9 cellular contexts compared by ENCODE assay signal in the genomic region with DNA sequence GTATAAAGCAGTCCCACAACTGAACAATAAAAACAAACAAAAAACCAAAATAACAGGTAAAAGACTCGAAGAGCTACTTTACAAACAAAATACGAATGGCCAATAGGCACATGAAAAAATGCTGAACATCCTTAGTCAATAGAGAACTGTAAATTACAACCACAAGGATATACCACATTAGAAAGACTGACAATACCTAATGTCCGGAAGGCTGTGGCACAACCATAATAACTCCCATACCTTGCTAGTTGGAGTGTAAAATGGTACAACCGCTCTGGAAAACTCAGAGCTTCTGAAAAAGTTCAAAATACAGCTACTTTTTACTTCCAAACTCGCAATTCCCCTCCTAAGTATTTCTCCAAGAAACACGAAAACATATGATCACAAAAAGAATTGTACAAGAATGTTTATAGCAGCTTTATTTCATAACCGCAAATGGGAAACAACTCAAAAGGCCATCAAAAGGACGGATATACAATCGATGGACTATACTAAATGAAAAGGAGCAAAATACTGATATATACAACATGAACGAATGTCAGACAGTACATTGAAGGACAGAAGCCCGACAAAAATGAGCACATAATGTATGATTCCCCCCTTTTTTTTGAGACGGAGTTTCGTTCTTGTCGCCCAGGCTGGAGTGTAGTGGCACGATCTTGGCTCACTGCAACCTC. TPM values are rescaled to one million over a fixed set of nuclear protein-coding genes. Genes with fewer than 3 reads are reported as not detected.
DNase-seq lines count a peak whose midpoint lies in the region; ATAC-seq lines count a peak whose summit lies in the region.
"Had no signal": no experiment of that assay in that cellular context is flagged by ENCODE, and none has a peak within 500 bp of the region (broad histone marks: within the 10 kb centered on the region; RNA-seq: fewer than 3 reads in every experiment).

No MANE protein-coding gene starts in this region.

- no peaks in the 10 kb centered on the region for H3K36me3 ChIP-seq in aorta (ENCODE audit: control insufficient read depth in 1 of 2, insufficient read depth in 2 of 2, low read length in 1 of 2)

- no peaks in the 10 kb centered on the region for H3K27me3 Mint-ChIP-seq in activated CD4-positive, alpha-beta T cell treated with anti-CD3 and anti-CD28 coated beads, Interleukin-2, amount 10 ng/mL, durations not matched to agents 24 days and 14 days
- no peaks in the 10 kb centered on the region for H3K27me3 Mint-ChIP-seq in activated naive CD8-positive, alpha-beta T cell treated with anti-CD3 and anti-CD28 coated beads, Interleukin-2, amount 50 U/mL, for 24 hours

- no peaks in the 10 kb centered on the region for H3K9me3 ChIP-seq in aorta (ENCODE audit: control insufficient read depth, low read length)

- H3K4me3 Mint-ChIP-seq in activated CD4-positive, alpha-beta T cell treated with anti-CD3 and anti-CD28 coated beads, Interleukin-2, amount 10 ng/mL, durations not matched to agents 24 days and 14 days: peak overlapping the region; percentile 93
- H3K4me3 Mint-ChIP-seq in activated naive CD8-positive, alpha-beta T cell treated with anti-CD3 and anti-CD28 coated beads, Interleukin-2, amount 50 U/mL, for 24 hours: peak overlapping the region; percentile 92

- no peaks in the 10 kb centered on the region for H3K9me3 Mint-ChIP-seq in activated CD4-positive, alpha-beta T cell treated with anti-CD3 and anti-CD28 coated beads, Interleukin-2, amount 10 ng/mL, durations not matched to agents 24 days and 14 days
- no peaks in the 10 kb centered on the region for H3K9me3 Mint-ChIP-seq in activated naive CD8-positive, alpha-beta T cell treated with anti-CD3 and anti-CD28 coated beads, Interleukin-2, amount 50 U/mL, for 24 hours

- intact Hi-C loops in activated CD4-positive, alpha-beta T cell treated with anti-CD3 and anti-CD28 coated beads, Interleukin-2, amount 10 ng/mL, durations not matched to agents 24 days and 14 days (cut with micrococcal nuclease): loop anchor here (5.0 to 10.0 kb wide), 5 partner anchors 202 to 470 kb away; a partner anchor contains a TSS
- intact Hi-C loops in aorta (cut with DNase I): loop anchor here (5.0 to 10.0 kb wide), 3 partner anchors 58 to 470 kb away; a partner anchor contains a TSS

- DNase-seq in activated CD4-positive, alpha-beta T cell treated with anti-CD3 and anti-CD28 coated beads, Interleukin-2, amount 10 ng/mL, durations not matched to agents 24 days and 14 days: no peak
- no peak for DNase-seq in activated CD4-positive, alpha-beta T cell treated with anti-CD3 and anti-CD28 coated beads, Interleukin-2, amount 50 U/mL, for 4 hours
- no peak for DNase-seq in activated naive CD8-positive, alpha-beta T cell treated with anti-CD3 and anti-CD28 coated beads, Interleukin-2, amount 50 U/mL, for 24 hours
- DNase-seq in aorta (no peak), GM03348 (ENCODE audit: low spot score) (no peak)

- peak overlapping the region in 1 of 2 donors; percentile 48 for H3K4me3 ChIP-seq in aorta (ENCODE audit: low read length in 2 of 2)

- peaks cover 29% of the 10 kb centered on the region for H3K36me3 Mint-ChIP-seq in activated CD4-positive, alpha-beta T cell treated with anti-CD3 and anti-CD28 coated beads, Interleukin-2, amount 10 ng/mL, durations not matched to agents 24 days and 14 days (ENCODE audit: low read depth)
- peaks cover 29% of the 10 kb centered on the region for H3K36me3 Mint-ChIP-seq in activated naive CD8-positive, alpha-beta T cell treated with anti-CD3 and anti-CD28 coated beads, Interleukin-2, amount 50 U/mL, for 24 hours (ENCODE audit: low read depth)

- H3K27ac ChIP-seq in layer of hippocampus (ENCODE audit: low read depth, low read length) (peak overlapping the region; percentile 99), temporal lobe (ENCODE audit: low read depth, low read length) (peak overlapping the region; percentile 100), aorta (ENCODE audit: low read depth in 1 of 2, low read length in 2 of 2) (peak overlapping the region in 1 of 2 donors; percentile 50)

- no peaks in the 10 kb centered on the region for H3K27me3 ChIP-seq in layer of hippocampus (ENCODE audit: control insufficient read depth, insufficient read depth, low read length)
- no peaks in the 10 kb centered on the region for H3K27me3 ChIP-seq in aorta (ENCODE audit: control insufficient read depth in 1 of 2, insufficient read depth in 2 of 2, low read length in 1 of 2)

- peak overlapping the region; percentile 97 for H3K27ac Mint-ChIP-seq in activated CD4-positive, alpha-beta T cell treated with anti-CD3 and anti-CD28 coated beads, Interleukin-2, amount 10 ng/mL, durations not matched to agents 24 days and 14 days
- peak overlapping the region; percentile 96 for H3K27ac Mint-ChIP-seq in activated naive CD8-positive, alpha-beta T cell treated with anti-CD3 and anti-CD28 coated beads, Interleukin-2, amount 50 U/mL, for 24 hours

- H3K4me1 Mint-ChIP-seq in activated CD4-positive, alpha-beta T cell treated with anti-CD3 and anti-CD28 coated beads, Interleukin-2, amount 10 ng/mL, durations not matched to agents 24 days and 14 days: peaks cover 24% of the 10 kb centered on the region
- peaks cover 45% of the 10 kb centered on the region for H3K4me1 Mint-ChIP-seq in activated naive CD8-positive, alpha-beta T cell treated with anti-CD3 and anti-CD28 coated beads, Interleukin-2, amount 50 U/mL, for 24 hours

- no peak for ATAC-seq in activated naive CD8-positive, alpha-beta T cell treated with anti-CD3 and anti-CD28 coated beads, Interleukin-2, amount 50 U/mL, for 24 hours
- ATAC-seq in GM21381 (IDR thresholded peaks at IDR 0.05; ENCODE audit: unreplicated experiment) (no peak), aorta (ENCODE audit: low FRiP score) (no peak)

- WGBS in aorta, 2 donors: 67 to 71% methylated on average over 15 of the region's 15 CpGs

- no peaks in the 10 kb centered on the region for H3K4me1 ChIP-seq in aorta (ENCODE audit: control insufficient read depth in 1 of 2, insufficient read depth in 2 of 2, low read length in 2 of 2)

RNA-seq across cellular contexts. Expression of a gene that starts 2.3 kb away (rescaled TPM):
- 177 and 178 TPM in 2 replicates for total RNA-seq in activated CD4-positive, alpha-beta T cell treated with anti-CD3 and anti-CD28 coated beads, Interleukin-2, amount 10 ng/mL, durations not matched to agents 24 days and 14 days
- total RNA-seq in temporal lobe: 7.1 TPM
- 10 to 100 TPM; 26.8 to 45.3 TPM for total RNA-seq in aorta
- polyA plus RNA-seq in aorta: 10 to 100 TPM in 1 of 2 donors, 1 to 10 TPM in 1; 9.5 to 10.2 TPM

RNA-seq across cellular contexts. Expression of a gene that starts 3.3 kb away (rescaled TPM):
- total RNA-seq in activated CD4-positive, alpha-beta T cell treated with anti-CD3 and anti-CD28 coated beads, Interleukin-2, amount 10 ng/mL, durations not matched to agents 24 days and 14 days: 33.8 and 35.0 TPM in 2 replicates
- 7.4 TPM for total RNA-seq in temporal lobe
- 1 to 10 TPM; 3.6 to 4.8 TPM for total RNA-seq in aorta
- 1 to 10 TPM; 4.8 to 7.3 TPM for polyA plus RNA-seq in aorta

RNA-seq across cellular contexts. Expression of a gene that starts 20.0 kb away (rescaled TPM):
- total RNA-seq in activated CD4-positive, alpha-beta T cell treated with anti-CD3 and anti-CD28 coated beads, Interleukin-2, amount 10 ng/mL, durations not matched to agents 24 days and 14 days: 0.05 TPM in 1 of 2 replicates, not detected in the other
- total RNA-seq in temporal lobe (24.3 TPM), aorta (under 1 TPM; 0.19 to 0.84 TPM)
- under 1 TPM in 1 of 2 donors, not detected in 1; 0.15 TPM for polyA plus RNA-seq in aorta

RNA-seq across cellular contexts. Expression of a gene that starts 32.5 kb away (rescaled TPM):
- total RNA-seq in activated CD4-positive, alpha-beta T cell treated with anti-CD3 and anti-CD28 coated beads, Interleukin-2, amount 10 ng/mL, durations not matched to agents 24 days and 14 days: not detected in 2 replicates
- 0.74 TPM for total RNA-seq in temporal lobe
- 1 to 10 TPM in 1 of 2 donors, under 1 TPM in 1; 0.16 to 1.6 TPM for total RNA-seq in aorta
- under 1 TPM in 1 of 2 donors, not detected in 1; 0.08 TPM for polyA plus RNA-seq in aorta

RNA-seq across cellular contexts. Expression of a gene that starts 34.3 kb away (rescaled TPM):
- total RNA-seq in activated CD4-positive, alpha-beta T cell treated with anti-CD3 and anti-CD28 coated beads, Interleukin-2, amount 10 ng/mL, durations not matched to agents 24 days and 14 days: 0.14 and 0.37 TPM in 2 replicates
- total RNA-seq in temporal lobe: 13.8 TPM
- 1 to 10 TPM; 2.0 to 7.2 TPM for total RNA-seq in aorta
- polyA plus RNA-seq in aorta: 1 to 10 TPM; 1.9 to 2.8 TPM
- total RNA-seq: Daoy had no signal

Comparison
In these comparisons a context has a peak if more than half of its experiments do, and no peak if none do; other contexts are left out.
1. RNA of a gene that starts 20.0 kb away (total RNA-seq): 24.3 TPM in temporal lobe (single experiment); 0.19 to 0.84 TPM in aorta and 0.05 TPM in activated CD4-positive, alpha-beta T cell treated with anti-CD3 and anti-CD28 coated beads, Interleukin-2, amount 10 ng/mL, durations not matched to agents 24 days and 14 days; every median in the first group is over 10 times any median in the second.